Comparison of ENCODE assay signal across 1 cellular context in genomic region chr5:133930061-133930823, GRCh38.
TF ChIP-seq lines count a peak whose summit lies in the region.

No MANE protein-coding gene starts in this region.

TF ChIP-seq in K562, 482 proteins besides CTCF, POLR2A, EP300 and RAD21 (continued from another document and continues in another):
- no peak for TF ChIP-seq HSF4 (CRISPR knock-in tag; IDR thresholded peaks at IDR 0.05; ENCODE audit: borderline replicate concordance)
- TF ChIP-seq KLF6 (CRISPR knock-in tag; IDR thresholded peaks at IDR 0.05; ENCODE audit: borderline replicate concordance), result no peak
- 0 out of 2 replicates have a peak, but pooled peaks have one; percentile 33 for TF ChIP-seq ZNF175 (CRISPR knock-in tag; IDR thresholded peaks at IDR 0.05; ENCODE audit: low read depth)
- no peak for TF ChIP-seq SAFB2 (IDR thresholded peaks at IDR 0.05; ENCODE audit: borderline replicate concordance, low read depth, low read length, severe bottlenecking)
- no peak for TF ChIP-seq TSC22D4 (tag; IDR thresholded peaks at IDR 0.05)
- peak in 1 of 2 experiments; percentile 37; a peak in 1 of 4 replicates for TF ChIP-seq ETV6 (IDR thresholded peaks at IDR 0.05; ENCODE audit: borderline replicate concordance in 1 of 2, low read depth in 2 of 2, low read length in 1 of 2)
- TF ChIP-seq ETV6 (CRISPR knock-in tag; IDR thresholded peaks at IDR 0.05; ENCODE audit: borderline replicate concordance), result no peak
- no peak for TF ChIP-seq EP400 (IDR thresholded peaks at IDR 0.05)
- no peak for TF ChIP-seq CAMTA2 (CRISPR knock-in tag; conservative IDR thresholded peaks at IDR 0.05)
- no peak for TF ChIP-seq ZNF318 (IDR thresholded peaks at IDR 0.05; ENCODE audit: borderline replicate concordance in 1 of 2, low read depth in 1 of 2)
- TF ChIP-seq ZBTB9 (CRISPR knock-in tag; IDR thresholded peaks at IDR 0.05), result no peak
- TF ChIP-seq ZNF584 (CRISPR knock-in tag; IDR thresholded peaks at IDR 0.05; ENCODE audit: low read depth), result no peak
- no peak for TF ChIP-seq ELK3 (CRISPR knock-in tag; IDR thresholded peaks at IDR 0.05)
- TF ChIP-seq ZNF280A (IDR thresholded peaks at IDR 0.05; ENCODE audit: low read depth, partially characterized antibody), result no peak
- no peak for TF ChIP-seq FOXJ2 (tag; IDR thresholded peaks at IDR 0.05)
- TF ChIP-seq ATF6 (CRISPR knock-in tag; IDR thresholded peaks at IDR 0.05), result no peak
- TF ChIP-seq FOSL1 (tag; conservative IDR thresholded peaks at IDR 0.05), result peak; percentile 77
- TF ChIP-seq FOXA1 (IDR thresholded peaks at IDR 0.05; ENCODE audit: borderline replicate concordance), result no peak
- TF ChIP-seq STAT5A (IDR thresholded peaks at IDR 0.05; ENCODE audit: borderline replicate concordance, low read length), result no peak
- no peak for TF ChIP-seq ZNF384 (IDR thresholded peaks at IDR 0.05; ENCODE audit: low read depth, low read length)
- no peak for TF ChIP-seq COPS2 (conservative IDR thresholded peaks at IDR 0.05)
- TF ChIP-seq THAP7 (CRISPR knock-in tag; IDR thresholded peaks at IDR 0.05), result no peak
- TF ChIP-seq E2F1 (CRISPR knock-in tag; IDR thresholded peaks at IDR 0.05), result no peak
- TF ChIP-seq MCM3 (IDR thresholded peaks at IDR 0.05), result no peak
- no peak for TF ChIP-seq ZNF354B (CRISPR knock-in tag; IDR thresholded peaks at IDR 0.05)
- TF ChIP-seq ZBTB12 (CRISPR knock-in tag; IDR thresholded peaks at IDR 0.05), result 0 out of 2 replicates have a peak, but pooled peaks have one; percentile 51
- no peak for TF ChIP-seq ZNF12 (CRISPR knock-in tag; IDR thresholded peaks at IDR 0.05)
- peak; percentile 59; the same call in 1 of the 2 replicates for TF ChIP-seq SOX6 (IDR thresholded peaks at IDR 0.05)
- TF ChIP-seq ZNF184 (CRISPR knock-in tag; IDR thresholded peaks at IDR 0.05), result no peak
- TF ChIP-seq BRF2 (IDR thresholded peaks at IDR 0.05; ENCODE audit: borderline replicate concordance, insufficient read depth, insufficient read length), result no peak
- no peak for TF ChIP-seq SREBF2 (CRISPR knock-in tag; IDR thresholded peaks at IDR 0.05)
- TF ChIP-seq TOE1 (IDR thresholded peaks at IDR 0.05; ENCODE audit: borderline replicate concordance), result no peak
- no peak for TF ChIP-seq TOE1 (CRISPR knock-in tag; IDR thresholded peaks at IDR 0.05; ENCODE audit: borderline replicate concordance, low read depth)
- TF ChIP-seq ZBTB49 (CRISPR knock-in tag; IDR thresholded peaks at IDR 0.05; ENCODE audit: borderline replicate concordance), result no peak
- no peak for TF ChIP-seq CBX5 (IDR thresholded peaks at IDR 0.05; ENCODE audit: borderline replicate concordance, low read depth)
- TF ChIP-seq TARDBP (IDR thresholded peaks at IDR 0.05), result no peak
- no peak for TF ChIP-seq MAFF (IDR thresholded peaks at IDR 0.05; ENCODE audit: low read length)
- no peak for TF ChIP-seq DLX4 (CRISPR knock-in tag; IDR thresholded peaks at IDR 0.05)
- TF ChIP-seq ZNF507 (tag; conservative IDR thresholded peaks at IDR 0.05), result no peak
- no peak for TF ChIP-seq XRCC4 (IDR thresholded peaks at IDR 0.05; ENCODE audit: extremely low read depth, insufficient read depth, insufficient read length)
